In the genomic region with DNA sequence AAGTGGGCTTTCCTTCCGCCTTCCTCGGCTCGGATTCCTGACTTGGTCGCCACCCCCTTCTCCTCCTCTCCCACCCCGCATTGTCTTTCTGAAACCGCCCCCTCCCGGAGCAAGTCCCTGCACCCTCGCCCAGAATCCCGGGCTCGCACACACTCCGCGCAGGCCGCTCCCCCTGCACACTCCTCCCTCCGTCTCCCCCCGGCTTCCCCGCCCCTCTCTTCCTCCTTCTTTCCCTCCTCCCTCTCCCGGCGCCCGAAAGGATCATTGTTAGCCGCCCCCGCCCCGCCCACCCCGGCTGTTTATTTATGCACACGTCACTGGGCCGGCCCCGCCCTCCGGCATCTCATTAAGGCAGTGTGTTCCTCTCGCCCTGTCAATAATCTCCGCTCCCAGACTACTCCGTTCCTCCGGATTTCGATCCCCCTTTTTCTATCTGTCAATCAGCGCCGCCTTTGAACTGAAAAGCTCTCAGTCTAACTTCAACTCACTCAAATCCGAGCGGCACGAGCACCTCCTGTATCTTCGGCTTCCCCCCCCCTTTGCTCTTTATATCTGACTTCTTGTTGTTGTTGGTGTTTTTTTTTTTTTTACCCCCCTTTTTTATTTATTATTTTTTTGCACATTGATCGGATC, we compare ENCODE assay signal across 8 cellular contexts. TPM values are rescaled to one million over a fixed set of nuclear protein-coding genes. Genes with fewer than 3 reads are reported as not detected.
DNase-seq lines count a peak whose midpoint lies in the region; ATAC-seq and TF ChIP-seq lines count a peak whose summit lies in the region.

TSS of gene TCF7L2 (plus strand) at position 373 of the 633 bp plus-strand sequence. CDS start 510 bp downstream, outside the sequence.

- H3K27ac ChIP-seq in dorsolateral prefrontal cortex: peak within 1 kb of the TSS in 55 of 59 donors; percentile 23 to 92 (median 76)

- no peaks in the 10 kb centered on the region for H3K27me3 ChIP-seq in dorsolateral prefrontal cortex

- intact Hi-C loops in dorsolateral prefrontal cortex (cut with DNase I) (loop anchor here (2.0 to 10.0 kb wide), 5 partner anchors 37 to 177 kb away; no protein-coding TSS in a partner anchor), left colon (cut with DNase I, micrococcal nuclease) (loop anchor here (10.0 kb wide), 2 partner anchors 145 to 175 kb away; no protein-coding TSS in a partner anchor)

- DNase-seq in EL (peak; percentile 98), HK-2 (ENCODE audit: unreplicated experiment) (peak; percentile 99), NCI-H69 (lab: John Stamatoyannopoulos, UW) (peak; percentile 86), dorsolateral prefrontal cortex (peak; percentile 38 to 95 (median 91)), left colon (peak; percentile 96 to 98)
- peak; percentile 41 to 51 for DNase-seq in activated CD4-positive, alpha-beta T cell treated with anti-CD3 and anti-CD28 coated beads, Interleukin-2, amount 50 U/mL, for 48 hours
- DNase-seq in stimulated activated CD4-positive, alpha-beta T cell treated with anti-CD3 and anti-CD28 coated beads, Interleukin-1b, Interleukin-23, amount 100 ng/mL, for 4 hours (ENCODE audit: low read depth in 2 of 2): peak; percentile 29 to 36

- peak; percentile 78 for ATAC-seq in left colon
- ATAC-seq in GM19395 (IDR thresholded peaks at IDR 0.05; ENCODE audit: unreplicated experiment): no peak

- no peak for TF ChIP-seq CTCF in dorsolateral prefrontal cortex (IDR thresholded peaks at IDR 0.05 in 54 of 56, conservative IDR thresholded peaks at IDR 0.05 in 2 of 56; ENCODE audit: low read depth in 1 of 56, partially characterized antibody in 56 of 56)

- H3K4me3 ChIP-seq in dorsolateral prefrontal cortex: peak within 1 kb of the TSS; percentile 26 to 86 (median 73)

RNA-seq across cellular contexts. Expression of gene TCF7L2, which starts in this region (rescaled TPM):
- total RNA-seq in dorsolateral prefrontal cortex (10 to 100 TPM; 15.8 to 51.9 (median 27.4) TPM), left colon (100 to 1,000 TPM; 114 to 118 TPM)

Comparison
In these comparisons a context has a peak if more than half of its experiments do, and no peak if none do; other contexts are left out.
1. DNase-seq: peak in every context shown above with its lines; median percentile 99 in HK-2; 98 in EL; 97 in left colon; 91 in dorsolateral prefrontal cortex; 86 in NCI-H69; 46 in activated CD4-positive, alpha-beta T cell treated with anti-CD3 and anti-CD28 coated beads, Interleukin-2, amount 50 U/mL, for 48 hours; 32 in stimulated activated CD4-positive, alpha-beta T cell treated with anti-CD3 and anti-CD28 coated beads, Interleukin-1b, Interleukin-23, amount 100 ng/mL, for 4 hours.